ENCODE assay signal across 8 cellular contexts in genomic region chr5:130216306-130216705, GRCh38.
"Had no signal": no experiment of that assay in that cellular context is flagged by ENCODE, and none has a peak within 500 bp of the region (broad histone marks: within the 10 kb centered on the region; RNA-seq: fewer than 3 reads in every experiment).

No MANE protein-coding gene starts in this region.

- H3K36me3 ChIP-seq: HAP-1 had no signal

- H3K27ac ChIP-seq: GM23248, HL-60 had no signal

- ATAC-seq: HCT116, HepG2 had no signal

- H3K4me1 ChIP-seq: HAP-1 had no signal

- DNase-seq: GM23248, GOT3, H7, HFFc6 had no signal

- H3K4me3 ChIP-seq: GM23248, HAP-1 had no signal

- H3K9me3 ChIP-seq: HAP-1 had no signal
